Comparison of ENCODE assay signal across 9 cellular contexts in genomic region chr15:43249699-43250203, GRCh38. TPM values are rescaled to one million over a fixed set of nuclear protein-coding genes. Genes with fewer than 3 reads are reported as not detected.
A peak's percentile ranks its signal among the peaks of the same experiment; 100 is the strongest.
DNase-seq lines count a peak whose midpoint lies in the region; TF ChIP-seq lines count a peak whose summit lies in the region.
"Had no signal": no experiment of that assay in that cellular context is flagged by ENCODE, and none has a peak within 500 bp of the region (broad histone marks: within the 10 kb centered on the region; RNA-seq: fewer than 3 reads in every experiment).

No MANE protein-coding gene starts in this region.

- no peaks in the 10 kb centered on the region for H3K9me3 Mint-ChIP-seq in HFFc6

- H3K36me3 Mint-ChIP-seq in HFFc6 (ENCODE audit: low read depth), result no peaks in the 10 kb centered on the region

- no peaks in the 10 kb centered on the region for H3K9me3 ChIP-seq in uterus

- in situ Hi-C loops in GM13977 (cut with MboI; ENCODE audit: low pct_unique_long_range_greater_than_20kb, low sequenced_read_pairs, unreplicated experiment), result no loop called here

- intact Hi-C loops in uterus (cut with DNase I; ENCODE audit: low total_unique reads), result no loop called here

- no peak overlapping the region for H3K4me3 ChIP-seq in uterus

- H3K27me3 ChIP-seq in uterus, result no peaks in the 10 kb centered on the region

- DNase-seq in GM13977 (ENCODE audit: low spot score) (peak; percentile 75), HFFc6 (peak; percentile 82), RPMI7951 (ENCODE audit: low read depth) (peak; percentile 95), islet precursor cell (peak; percentile 57), uterus (no peak), NCI-H1436 treated with DMSO at 0.1 percent for 48 hours (lab: John Stamatoyannopoulos, UW) (no peak), dedifferentiated amniotic fluid mesenchymal stem cell (ENCODE audit: extremely low spot score) (no peak)
- no peak for DNase-seq in activated naive CD4-positive, alpha-beta T cell treated with anti-CD3 and anti-CD28 coated beads, Interleukin-2, amount 50 U/mL, for 16 hours

- no peak for TF ChIP-seq POLR2A in uterus (IDR thresholded peaks at IDR 0.05)

- H3K4me3 Mint-ChIP-seq in HFFc6, result peak overlapping the region; percentile 43

- TF ChIP-seq CTCF in GM13977 (IDR thresholded peaks at IDR 0.05; ENCODE audit: extremely low read depth, insufficient read depth, missing control alignments) (no peak), HFFc6 (IDR thresholded peaks at IDR 0.05) (no peak), uterus (IDR thresholded peaks at IDR 0.05) (no peak)

- H3K4me1 ChIP-seq in uterus, result no peaks in the 10 kb centered on the region

- H3K36me3 ChIP-seq in uterus, result no peaks in the 10 kb centered on the region

- peaks cover 30% of the 10 kb centered on the region for H3K27me3 Mint-ChIP-seq in HFFc6 (ENCODE audit: insufficient read depth)

- no peak overlapping the region for H3K27ac ChIP-seq in uterus

- H3K4me1 Mint-ChIP-seq in HFFc6 (ENCODE audit: low read depth), result peaks cover 24% of the 10 kb centered on the region

- H3K27ac Mint-ChIP-seq in HFFc6, result peak overlapping the region; percentile 90

RNA-seq across cellular contexts. Expression of gene TGM5, which starts 17.0 kb away (rescaled TPM):
- not detected for total RNA-seq in HFFc6 (2021; fragmentation: NEBNext Ultra II Directional; extraction: Animal tissue kit (Norgen Biotek cat#: 25700))
- not detected in 2 replicates for total RNA-seq in RPMI7951 (2014; rRNA removed; shearing (Covaris generic))
- total RNA-seq in uterus, result not detected
- total RNA-seq: glomerular endothelial cell had no signal

RNA-seq across cellular contexts. Expression of gene EPB42, which starts 28.9 kb away (rescaled TPM):
- not detected for total RNA-seq in HFFc6 (2021; fragmentation: NEBNext Ultra II Directional; extraction: Animal tissue kit (Norgen Biotek cat#: 25700))
- total RNA-seq in RPMI7951 (2014; rRNA removed; shearing (Covaris generic)), result not detected in 2 replicates
- 1 to 10 TPM in 1 of 4 donors, not detected in 3; 2.6 TPM for total RNA-seq in uterus
- total RNA-seq: glomerular endothelial cell had no signal

RNA-seq across cellular contexts. Expression of gene TGM7, which starts 52.3 kb away (rescaled TPM):
- not detected for total RNA-seq in HFFc6 (2021; fragmentation: NEBNext Ultra II Directional; extraction: Animal tissue kit (Norgen Biotek cat#: 25700))
- not detected in 2 replicates for total RNA-seq in RPMI7951 (2014; rRNA removed; shearing (Covaris generic))
- total RNA-seq in uterus, result not detected
- total RNA-seq: glomerular endothelial cell had no signal

Comparison
In these comparisons a context has a peak if more than half of its experiments do, and no peak if none do; other contexts are left out.
1. DNase-seq: peak in GM13977 (single experiment), HFFc6 (single experiment), RPMI7951 (single experiment) and islet precursor cell (single experiment); none in uterus (0 of 2), NCI-H1436 treated with DMSO at 0.1 percent for 48 hours (single experiment), activated naive CD4-positive, alpha-beta T cell treated with anti-CD3 and anti-CD28 coated beads, Interleukin-2, amount 50 U/mL, for 16 hours (single experiment) and dedifferentiated amniotic fluid mesenchymal stem cell (single experiment).